ENCODE assay signal across 15 cellular contexts in the genomic region with DNA sequence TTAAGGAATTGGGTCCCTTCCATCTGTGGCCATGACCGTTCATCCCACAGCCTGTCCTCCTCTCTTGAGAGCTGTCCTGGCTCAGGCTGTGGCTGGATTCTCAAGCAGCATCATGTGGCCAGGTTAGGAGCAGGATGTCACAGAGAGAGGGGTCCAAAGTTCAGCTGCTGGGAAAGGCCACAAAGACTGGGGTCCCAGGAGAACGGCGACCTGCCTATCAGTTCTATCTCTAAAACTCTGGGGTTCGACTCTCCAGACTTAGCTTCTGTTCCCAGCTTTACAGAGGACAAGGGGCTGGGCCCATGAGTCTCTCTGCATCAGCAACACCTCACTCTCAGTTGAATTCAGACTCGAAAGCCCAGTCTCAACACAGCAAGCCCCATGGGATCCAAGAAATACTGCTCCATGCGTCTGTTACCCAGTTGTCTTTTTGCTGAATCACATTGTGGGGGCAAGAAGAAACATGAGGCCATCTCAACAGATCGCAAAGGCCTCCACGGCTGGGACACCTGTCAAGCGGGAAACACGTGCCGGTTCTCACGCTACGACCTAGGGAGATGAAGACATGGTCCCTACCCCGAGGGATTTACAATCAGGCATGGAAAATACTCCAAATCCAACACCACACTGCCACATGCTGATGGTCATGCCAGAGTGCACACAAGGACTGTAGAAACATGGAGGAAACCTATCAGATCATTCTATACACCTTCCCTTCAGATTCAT.
"Had no signal": no experiment of that assay in that cellular context is flagged by ENCODE, and none has a peak within 500 bp of the region (broad histone marks: within the 10 kb centered on the region; RNA-seq: fewer than 3 reads in every experiment).

No MANE protein-coding gene starts in this region.

- H3K4me2 ChIP-seq: hepatocyte, smooth muscle cell had no signal

- H3K27ac Mint-ChIP-seq: activated T-helper 2 cell treated with anti-CD3 and anti-CD28 coated beads, Interferon-gamma antibody, Interleukin-2, Interleukin-4, amounts not matched to agents 10 μg/mL and 5 μg/mL and 100 μg/mL, durations not matched to agents 14 hours and 24 hours and 36 hours; natural killer cell; progenitor cell of endocrine pancreas had no signal

- H3K4me3 ChIP-seq: gastroesophageal sphincter, hepatocyte, left lung, right atrium auricular region, smooth muscle cell had no signal

- H3K9me3 ChIP-seq: gastroesophageal sphincter, left lung, right atrium auricular region had no signal

- H3K36me3 ChIP-seq: gastroesophageal sphincter, left lung, right atrium auricular region had no signal

- H3K4me3 Mint-ChIP-seq: natural killer cell had no signal

- H3K36me3 Mint-ChIP-seq: natural killer cell had no signal

- H3K27ac ChIP-seq: gastroesophageal sphincter, hepatocyte, left lung, right atrium auricular region had no signal

- DNase-seq: activated CD4-positive, alpha-beta T cell treated with anti-CD3 and anti-CD28 coated beads, Interleukin-2, amount 50 U/mL, for 48 hours; activated naive CD4-positive, alpha-beta T cell treated with anti-CD3 and anti-CD28 coated beads, Interleukin-2, amount 50 U/mL, for 16 hours; activated T-cell treated with anti-CD3 and anti-CD28 coated beads, Interleukin-2, amount 50 U/mL, for 1 hour; islet precursor cell; left lung; mesendoderm; natural killer cell; occipital lobe; stimulated activated naive CD8-positive, alpha-beta T cell treated with anti-CD3 and anti-CD28 coated beads, Interleukin-15, Interleukin-2, amounts not matched to agents 100 U/mL and 50 U/mL, for 24 hours had no signal

- H3K9me3 Mint-ChIP-seq: activated T-helper 2 cell treated with anti-CD3 and anti-CD28 coated beads, Interferon-gamma antibody, Interleukin-2, Interleukin-4, amounts not matched to agents 10 μg/mL and 5 μg/mL and 100 μg/mL, durations not matched to agents 14 hours and 24 hours and 36 hours; natural killer cell had no signal

- H3K27me3 ChIP-seq: gastroesophageal sphincter, hepatocyte, left lung, right atrium auricular region had no signal

- H2AFZ ChIP-seq: hepatocyte had no signal
